19 cellular contexts compared by ENCODE assay signal in the genomic region with DNA sequence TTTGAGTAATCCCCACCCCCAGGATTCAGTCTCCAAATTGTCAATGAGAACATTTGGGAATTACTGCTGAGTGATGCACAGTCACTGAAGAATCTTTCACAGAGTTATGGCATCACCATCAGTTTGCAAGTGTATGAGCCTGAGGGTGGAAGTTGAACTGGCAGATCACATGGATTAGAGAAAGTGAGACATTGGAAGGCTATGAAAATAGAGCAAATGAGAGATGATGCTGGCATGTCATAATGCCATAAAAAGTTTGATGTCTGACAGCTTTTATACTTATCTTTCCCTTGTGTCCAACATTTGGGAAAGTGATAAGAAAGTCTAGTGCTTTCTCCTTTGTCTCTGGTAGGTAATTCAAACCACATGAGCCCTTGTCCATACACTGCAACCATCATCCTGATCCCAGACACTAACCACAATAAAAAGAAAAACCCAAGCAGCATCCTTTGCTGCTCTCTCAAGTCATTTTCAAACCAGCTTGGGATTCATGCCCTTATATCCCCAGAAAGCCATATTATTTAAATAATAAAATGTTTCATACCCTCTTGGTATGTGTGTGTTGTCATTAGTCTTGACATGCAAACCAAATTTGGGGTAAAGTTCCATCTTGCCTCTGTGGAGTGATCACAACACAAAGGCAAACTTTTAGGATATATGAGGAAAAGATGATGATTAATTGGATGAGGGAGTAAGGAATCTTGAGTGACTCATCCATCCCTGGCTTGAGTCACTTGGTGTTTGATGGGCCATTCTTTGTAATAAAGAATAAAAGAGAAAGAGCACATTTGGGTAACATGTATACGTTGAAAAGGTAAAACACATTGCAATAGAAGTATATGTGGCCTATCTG.
A peak's percentile ranks its signal among the peaks of the same experiment; 100 is the strongest.
DNase-seq lines count a peak whose midpoint lies in the region; ATAC-seq and TF ChIP-seq lines count a peak whose summit lies in the region.
"Had no signal": no experiment of that assay in that cellular context is flagged by ENCODE, and none has a peak within 500 bp of the region (broad histone marks: within the 10 kb centered on the region; RNA-seq: fewer than 3 reads in every experiment).

No MANE protein-coding gene starts in this region.

- H3K79me2 ChIP-seq in ACC112 (ENCODE audit: control insufficient read depth, insufficient read depth, low read length, unreplicated experiment) (no peaks in the 10 kb centered on the region), GM23338 (replicated peaks; ENCODE audit: insufficient read depth) (no peaks in the 10 kb centered on the region), mesendoderm (ENCODE audit: control insufficient read depth, insufficient read depth, low read length) (no peaks in the 10 kb centered on the region)

- no peak overlapping the region for H2BK15ac ChIP-seq in mesendoderm (replicated peaks; ENCODE audit: low read depth)

- H4K20me1 ChIP-seq in GM23338 (replicated peaks; ENCODE audit: insufficient read depth) = no peaks in the 10 kb centered on the region

- H2AFZ ChIP-seq in ACC112 (ENCODE audit: low read length, unreplicated experiment) (no peak overlapping the region), GM23338 (no peak overlapping the region)

- H2AK5ac ChIP-seq in mesendoderm (ENCODE audit: low read length) = no peak overlapping the region

- no peak overlapping the region for H4K5ac ChIP-seq in mesendoderm (ENCODE audit: low read length)

- no peak overlapping the region for H4K8ac ChIP-seq in mesendoderm (ENCODE audit: low read depth, low read length)

- DNase-seq in HT1080 (ENCODE audit: low read depth) (peak; percentile 91), astrocyte of the hippocampus (ENCODE audit: low read depth, low spot score) (peak; percentile 59), glomerular visceral epithelial cell (ENCODE audit: extremely low spot score) (peak; percentile 25), COR-L47 (lab: John Stamatoyannopoulos, UW) (no peak), NCI-H2081 (lab: John Stamatoyannopoulos, UW) (no peak), GM23338 (ENCODE audit: low spot score) (no peak), mesendoderm (no peak)
- DNase-seq: activated CD4-positive, alpha-beta memory T cell treated with anti-CD3 and anti-CD28 coated beads for 36 hours; cortex of kidney; erythroblast; hippocampal formation; left lung; NCI-H1694 treated with DMSO at 0.1 percent for 48 hours; NCI-H524; stimulated activated naive CD4-positive, alpha-beta T cell had no signal

- peak overlapping the region; percentile 36; the same call in 1 of the 2 replicates for H3K4me3 ChIP-seq in ACC112 (ENCODE audit: low read depth, low read length)
- H3K4me3 ChIP-seq in GM23338 = no peak overlapping the region
- no peak overlapping the region for H3K4me3 ChIP-seq in mesendoderm (ENCODE audit: low read length)
- H3K4me3 ChIP-seq: HAP-1, left lung had no signal

- no peak overlapping the region for H3K23ac ChIP-seq in mesendoderm (ENCODE audit: low read length)

- no peak overlapping the region for H3K4ac ChIP-seq in mesendoderm (ENCODE audit: low read depth, low read length)

- WGBS in mesendoderm (ENCODE audit: extremely low coverage, insufficient coverage, low lambda C conversion rate) = no CpG with 5 or more reads among the region's 1 CpG

- 0 out of 2 replicates have a peak, but pooled peaks cover 5% of the 10 kb centered on the region for H3K9me2 ChIP-seq in GM23338 (ENCODE audit: insufficient read depth)

- no peak overlapping the region for H3K27ac Mint-ChIP-seq in GM23338
- H3K27ac Mint-ChIP-seq: activated CD4-positive, alpha-beta memory T cell treated with anti-CD3 and anti-CD28 coated beads for 36 hours; type B pancreatic cell had no signal

- H3K27me3 ChIP-seq in ACC112 (ENCODE audit: insufficient read depth, low read length) (no peaks in the 10 kb centered on the region), GM23338 (ENCODE audit: insufficient read depth) (no peaks in the 10 kb centered on the region), mesendoderm (ENCODE audit: insufficient read depth, low read length, poor library complexity) (no peaks in the 10 kb centered on the region)
- H3K27me3 ChIP-seq: left lung had no signal

- H3F3A ChIP-seq in GM23338 (replicated peaks; ENCODE audit: low read depth) = no peaks in the 10 kb centered on the region

- H3K9me3 Mint-ChIP-seq in GM23338 = no peaks in the 10 kb centered on the region; the same call in 1 of the 3 replicates
- H3K9me3 Mint-ChIP-seq: type B pancreatic cell had no signal

- H3K27me3 Mint-ChIP-seq in GM23338 (ENCODE audit: insufficient read depth, low read depth, poor library complexity) = no peaks in the 10 kb centered on the region
- H3K27me3 Mint-ChIP-seq: activated CD4-positive, alpha-beta memory T cell treated with anti-CD3 and anti-CD28 coated beads for 36 hours had no signal

- H3K56ac ChIP-seq in mesendoderm (ENCODE audit: low read length) = no peak overlapping the region

- no peak overlapping the region for H2BK120ac ChIP-seq in mesendoderm (ENCODE audit: low read depth, low read length)

- H3K27ac ChIP-seq in ACC112 (ENCODE audit: low read depth, low read length) (peak overlapping the region; percentile 74), GM23338 (ENCODE audit: low read depth) (no peak overlapping the region), mesendoderm (ENCODE audit: low read depth, low read length) (no peak overlapping the region)
- H3K27ac ChIP-seq: KMS-11, left lung had no signal

- H3K4me1 Mint-ChIP-seq in GM23338 = no peaks in the 10 kb centered on the region

- TF ChIP-seq CTCF in GM23338 (conservative IDR thresholded peaks at IDR 0.05; ENCODE audit: low read depth in 2 of 2) = no peak

- H3K18ac ChIP-seq in mesendoderm (ENCODE audit: low read length) = no peak overlapping the region

- no peak overlapping the region for H2BK5ac ChIP-seq in mesendoderm (ENCODE audit: low read length)

- H3K4me2 ChIP-seq in GM23338 = no peak overlapping the region
- H3K4me2 ChIP-seq in mesendoderm (ENCODE audit: low read length) = no peak overlapping the region
- H3K4me2 ChIP-seq: KMS-11 had no signal

- H3K9ac ChIP-seq in mesendoderm (ENCODE audit: low read length) = no peak overlapping the region
- H3K9ac ChIP-seq: KMS-11 had no signal

- no peaks in the 10 kb centered on the region for H3K79me1 ChIP-seq in mesendoderm (ENCODE audit: low read length)

- H3K4me1 ChIP-seq in ACC112 (ENCODE audit: control insufficient read depth, insufficient read depth, low read length, unreplicated experiment) (peaks cover 15% of the 10 kb centered on the region), GM23338 (ENCODE audit: insufficient read depth) (no peaks in the 10 kb centered on the region), mesendoderm (ENCODE audit: control insufficient read depth, low read depth, low read length) (no peaks in the 10 kb centered on the region)
- H3K4me1 ChIP-seq: HAP-1, left lung had no signal

- H3K36me3 Mint-ChIP-seq in GM23338 (ENCODE audit: low read depth) = no peaks in the 10 kb centered on the region
- H3K36me3 Mint-ChIP-seq: activated CD4-positive, alpha-beta memory T cell treated with anti-CD3 and anti-CD28 coated beads for 36 hours; type B pancreatic cell had no signal

- ATAC-seq in GM23338 = no peak
- ATAC-seq: left lung had no signal

- no peak overlapping the region for H3K4me3 Mint-ChIP-seq in GM23338
- H3K4me3 Mint-ChIP-seq: activated CD4-positive, alpha-beta memory T cell treated with anti-CD3 and anti-CD28 coated beads for 36 hours; type B pancreatic cell had no signal

- no peaks in the 10 kb centered on the region for H3K36me3 ChIP-seq in ACC112 (ENCODE audit: insufficient read depth, low read length)
- H3K36me3 ChIP-seq in GM23338 (ENCODE audit: insufficient read depth) = no peaks in the 10 kb centered on the region
- H3K36me3 ChIP-seq in mesendoderm (ENCODE audit: control insufficient read depth, insufficient read depth, low read length) = no peaks in the 10 kb centered on the region
- H3K36me3 ChIP-seq: HAP-1, left lung had no signal

TF ChIP-seq in GM23338, 12 proteins besides CTCF, POLR2A, EP300 and RAD21 (continues in another document):
- TF ChIP-seq CREB1 (CRISPR knock-in tag; IDR thresholded peaks at IDR 0.05; ENCODE audit: low read depth) (no peak), EZH2 (IDR thresholded peaks at IDR 0.05; ENCODE audit: low read depth, unreplicated experiment) (no peak)

Comparison
In these comparisons a context has a peak if more than half of its experiments do, and no peak if none do; other contexts are left out.
1. DNase-seq: peak in HT1080 (single experiment), astrocyte of the hippocampus (single experiment) and glomerular visceral epithelial cell (single experiment); none in COR-L47 (single experiment), NCI-H2081 (0 of 2), GM23338 (single experiment) and mesendoderm (single experiment).